Comparison of ENCODE assay signal across 1 cellular context in genomic region chr13:66222926-66223325, GRCh38.
TF ChIP-seq lines count a peak whose summit lies in the region.

No MANE protein-coding gene starts in this region.

TF ChIP-seq in WTC11, 78 proteins besides CTCF, POLR2A, EP300 and RAD21 (continued from another document):
- TF ChIP-seq, protein P1, sequence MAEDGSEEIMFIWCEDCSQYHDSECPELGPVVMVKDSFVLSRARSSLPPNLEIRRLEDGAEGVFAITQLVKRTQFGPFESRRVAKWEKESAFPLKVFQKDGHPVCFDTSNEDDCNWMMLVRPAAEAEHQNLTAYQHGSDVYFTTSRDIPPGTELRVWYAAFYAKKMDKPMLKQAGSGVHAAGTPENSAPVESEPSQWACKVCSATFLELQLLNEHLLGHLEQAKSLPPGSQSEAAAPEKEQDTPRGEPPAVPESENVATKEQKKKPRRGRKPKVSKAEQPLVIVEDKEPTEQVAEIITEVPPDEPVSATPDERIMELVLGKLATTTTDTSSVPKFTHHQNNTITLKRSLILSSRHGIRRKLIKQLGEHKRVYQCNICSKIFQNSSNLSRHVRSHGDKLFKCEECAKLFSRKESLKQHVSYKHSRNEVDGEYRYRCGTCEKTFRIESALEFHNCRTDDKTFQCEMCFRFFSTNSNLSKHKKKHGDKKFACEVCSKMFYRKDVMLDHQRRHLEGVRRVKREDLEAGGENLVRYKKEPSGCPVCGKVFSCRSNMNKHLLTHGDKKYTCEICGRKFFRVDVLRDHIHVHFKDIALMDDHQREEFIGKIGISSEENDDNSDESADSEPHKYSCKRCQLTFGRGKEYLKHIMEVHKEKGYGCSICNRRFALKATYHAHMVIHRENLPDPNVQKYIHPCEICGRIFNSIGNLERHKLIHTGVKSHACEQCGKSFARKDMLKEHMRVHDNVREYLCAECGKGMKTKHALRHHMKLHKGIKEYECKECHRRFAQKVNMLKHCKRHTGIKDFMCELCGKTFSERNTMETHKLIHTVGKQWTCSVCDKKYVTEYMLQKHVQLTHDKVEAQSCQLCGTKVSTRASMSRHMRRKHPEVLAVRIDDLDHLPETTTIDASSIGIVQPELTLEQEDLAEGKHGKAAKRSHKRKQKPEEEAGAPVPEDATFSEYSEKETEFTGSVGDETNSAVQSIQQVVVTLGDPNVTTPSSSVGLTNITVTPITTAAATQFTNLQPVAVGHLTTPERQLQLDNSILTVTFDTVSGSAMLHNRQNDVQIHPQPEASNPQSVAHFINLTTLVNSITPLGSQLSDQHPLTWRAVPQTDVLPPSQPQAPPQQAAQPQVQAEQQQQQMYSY (CRISPR knock-in tag; IDR thresholded peaks at IDR 0.05), result no peak
- TF ChIP-seq MLX (CRISPR knock-in tag; IDR thresholded peaks at IDR 0.05), result no peak
- TF ChIP-seq ZNF317 (CRISPR knock-in tag; IDR thresholded peaks at IDR 0.05; ENCODE audit: borderline replicate concordance, low read depth), result no peak
